In the genomic region with DNA sequence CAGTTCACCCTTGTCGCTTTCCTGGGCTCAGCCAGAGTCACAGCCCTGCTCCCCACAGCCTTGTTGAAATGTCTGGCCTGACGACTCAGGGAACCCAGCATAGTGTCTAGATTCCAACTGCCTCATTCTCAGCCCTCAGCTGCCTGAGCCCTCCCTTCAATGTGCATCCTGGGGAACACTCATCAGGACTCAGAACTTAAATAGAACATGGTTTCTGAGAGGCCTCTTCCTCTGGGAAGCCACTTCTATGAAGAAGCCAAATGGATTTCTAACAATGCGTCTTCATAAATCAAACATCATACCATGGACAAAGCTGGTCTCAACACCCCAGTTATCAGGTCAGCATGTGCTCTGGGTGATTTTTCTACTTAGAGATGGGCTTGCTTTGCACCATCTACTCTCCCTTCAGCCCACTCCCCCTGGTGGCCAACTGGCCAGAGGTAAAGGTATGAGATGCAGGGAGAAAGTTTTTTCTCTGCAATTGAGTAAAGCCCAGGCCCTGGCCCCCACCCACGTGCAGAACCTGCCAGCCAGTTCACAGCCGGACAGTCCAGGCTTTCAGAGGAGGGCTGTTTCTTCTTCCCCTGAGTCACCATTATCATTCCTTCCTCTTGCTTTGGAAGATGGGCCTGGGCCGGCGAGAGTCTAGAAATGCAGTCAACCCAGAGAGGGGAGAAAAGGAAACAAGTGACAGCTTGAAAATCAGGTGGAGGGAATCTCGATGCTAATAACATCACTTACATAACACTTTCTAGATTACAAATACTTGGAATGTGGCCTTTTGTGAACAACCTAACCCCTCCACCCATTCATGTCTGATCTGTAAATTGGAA, we compare ENCODE assay signal across 8 cellular contexts. TPM values are rescaled to one million over a fixed set of nuclear protein-coding genes. Genes with fewer than 3 reads are reported as not detected.
A peak's percentile ranks its signal among the peaks of the same experiment; 100 is the strongest.
DNase-seq lines count a peak whose midpoint lies in the region; ATAC-seq lines count a peak whose summit lies in the region.

No MANE protein-coding gene starts in this region.

- DNase-seq in ELR (ENCODE audit: low read depth) (peak; percentile 65), HuH-7 (ENCODE audit: low spot score) (peak; percentile 42), T-helper 1 cell (peak; percentile 31 to 72 (median 61)), iPS DF 6.9 (ENCODE audit: low read depth, low spot score) (peak; percentile 66), cerebellar nuclear complex (lab: John Stamatoyannopoulos, UW) (no peak)
- DNase-seq in activated naive CD8-positive, alpha-beta T cell treated with anti-CD3 and anti-CD28 coated beads, Interleukin-2, amount 10 ng/mL, durations not matched to agents 7 days and 5 days = peak; percentile 77
- DNase-seq in stimulated activated CD4-positive, alpha-beta T cell treated with anti-CD3 and anti-CD28 coated beads, Interleukin-2, amount 100 ng/mL, for 4 hours (ENCODE audit: low read depth) = peak; percentile 60

- no peak overlapping the region for H3K27ac Mint-ChIP-seq in activated naive CD8-positive, alpha-beta T cell treated with anti-CD3 and anti-CD28 coated beads, Interleukin-2, amount 10 ng/mL, durations not matched to agents 7 days and 5 days

- no peak overlapping the region for H3K4me3 Mint-ChIP-seq in activated naive CD8-positive, alpha-beta T cell treated with anti-CD3 and anti-CD28 coated beads, Interleukin-2, amount 10 ng/mL, durations not matched to agents 7 days and 5 days

- no peaks in the 10 kb centered on the region for H3K4me1 ChIP-seq in iPS DF 6.9 (ENCODE audit: control insufficient read depth, insufficient read depth, low read length)

- H3K4me3 ChIP-seq in iPS DF 6.9 (ENCODE audit: low read length) = no peak overlapping the region

- H3K9me3 ChIP-seq in iPS DF 6.9 (ENCODE audit: control insufficient read depth, insufficient read depth, low read length) = no peaks in the 10 kb centered on the region

- H3K27me3 ChIP-seq in iPS DF 6.9 (ENCODE audit: control insufficient read depth, insufficient read depth, low read length) = no peaks in the 10 kb centered on the region

- ATAC-seq in activated naive CD8-positive, alpha-beta T cell treated with anti-CD3 and anti-CD28 coated beads, Interleukin-2, amount 10 ng/mL, durations not matched to agents 7 days and 5 days (ENCODE audit: low read depth) = peak; percentile 73
- no peak for ATAC-seq in HG03135 (IDR thresholded peaks at IDR 0.05; ENCODE audit: unreplicated experiment)

- H3K36me3 ChIP-seq in iPS DF 6.9 (ENCODE audit: control insufficient read depth, insufficient read depth, low read length) = no peaks in the 10 kb centered on the region

- POLR2A ChIA-PET in activated naive CD8-positive, alpha-beta T cell treated with anti-CD3 and anti-CD28 coated beads, Interleukin-2, amount 10 ng/mL, durations not matched to agents 7 days and 5 days (lab: Charles Lee) = interaction anchor here (1.1 to 2.0 kb wide), 2 partner anchors 35 to 53 kb away, joined by 3 to 8 read pairs; partner anchors contain the start of gene LY9

- H3K4me1 Mint-ChIP-seq in activated naive CD8-positive, alpha-beta T cell treated with anti-CD3 and anti-CD28 coated beads, Interleukin-2, amount 10 ng/mL, durations not matched to agents 7 days and 5 days = peaks cover 28% of the 10 kb centered on the region

- no CpG with 5 or more reads among the region's 8 CpGs for WGBS in iPS DF 6.9 (ENCODE audit: insufficient coverage, insufficient read length)

- H3K36me3 Mint-ChIP-seq in activated naive CD8-positive, alpha-beta T cell treated with anti-CD3 and anti-CD28 coated beads, Interleukin-2, amount 10 ng/mL, durations not matched to agents 7 days and 5 days = peaks cover 12% of the 10 kb centered on the region

- H3K9me3 Mint-ChIP-seq in activated naive CD8-positive, alpha-beta T cell treated with anti-CD3 and anti-CD28 coated beads, Interleukin-2, amount 10 ng/mL, durations not matched to agents 7 days and 5 days = no peaks in the 10 kb centered on the region

- no peaks in the 10 kb centered on the region for H3K27me3 Mint-ChIP-seq in activated naive CD8-positive, alpha-beta T cell treated with anti-CD3 and anti-CD28 coated beads, Interleukin-2, amount 10 ng/mL, durations not matched to agents 7 days and 5 days

- no peak overlapping the region for H3K27ac ChIP-seq in iPS DF 6.9 (ENCODE audit: low read length)

RNA-seq across cellular contexts. Expression of gene CD244, which starts 32.1 kb away (rescaled TPM):
- 1 to 10 TPM; 6.0 to 7.8 TPM for total RNA-seq in activated naive CD8-positive, alpha-beta T cell treated with anti-CD3 and anti-CD28 coated beads, Interleukin-2, amount 10 ng/mL, durations not matched to agents 7 days and 5 days

RNA-seq across cellular contexts. Expression of gene LY9, which starts 34.6 kb away (rescaled TPM):
- total RNA-seq in activated naive CD8-positive, alpha-beta T cell treated with anti-CD3 and anti-CD28 coated beads, Interleukin-2, amount 10 ng/mL, durations not matched to agents 7 days and 5 days = 10 to 100 TPM; 70.9 to 73.6 TPM

RNA-seq across cellular contexts. Expression of gene ITLN1, which starts 54.4 kb away (rescaled TPM):
- not detected for total RNA-seq in activated naive CD8-positive, alpha-beta T cell treated with anti-CD3 and anti-CD28 coated beads, Interleukin-2, amount 10 ng/mL, durations not matched to agents 7 days and 5 days

Comparison
In these comparisons a context has a peak if more than half of its experiments do, and no peak if none do; other contexts are left out.
1. DNase-seq: peak in ELR (single experiment), HuH-7 (single experiment), T-helper 1 cell (5 of 5), activated naive CD8-positive, alpha-beta T cell treated with anti-CD3 and anti-CD28 coated beads, Interleukin-2, amount 10 ng/mL, durations not matched to agents 7 days and 5 days (single experiment), iPS DF 6.9 (single experiment) and stimulated activated CD4-positive, alpha-beta T cell treated with anti-CD3 and anti-CD28 coated beads, Interleukin-2, amount 100 ng/mL, for 4 hours (single experiment); none in cerebellar nuclear complex (0 of 2).